ENCODE assay signal across 18 cellular contexts in the genomic region with DNA sequence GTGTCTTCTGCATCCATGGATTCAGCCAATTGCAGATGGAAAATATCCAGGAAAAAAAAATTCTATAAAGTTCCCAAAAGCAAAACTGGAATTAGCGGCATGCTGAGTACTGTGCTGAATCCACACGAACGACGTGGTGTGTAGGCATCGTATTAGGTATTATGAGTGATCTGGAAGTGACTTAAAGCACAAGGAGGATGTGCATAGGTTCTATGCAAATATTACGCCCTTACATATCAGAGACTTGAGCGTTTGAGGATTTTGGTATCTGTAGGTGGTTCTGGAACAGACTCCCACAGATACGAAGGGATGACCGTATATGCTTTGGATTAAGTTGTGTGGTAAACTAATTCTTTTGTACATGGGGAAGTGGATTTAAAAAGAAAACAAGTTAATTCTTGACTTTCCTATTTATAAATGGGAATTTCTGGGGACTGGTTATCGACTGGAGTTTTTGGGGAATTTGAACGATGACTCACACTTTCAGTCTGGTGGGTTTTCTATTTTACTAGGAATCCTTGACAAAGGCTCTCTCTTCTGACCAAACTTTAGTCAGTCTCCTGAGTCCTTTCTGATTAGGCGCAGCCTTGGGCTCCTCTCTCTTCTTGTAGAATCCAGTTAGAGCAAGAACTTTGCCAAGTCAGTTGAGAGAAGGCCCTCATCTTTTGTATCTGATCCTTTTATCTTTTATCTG.
"Had no signal": no experiment of that assay in that cellular context is flagged by ENCODE, and none has a peak within 500 bp of the region (broad histone marks: within the 10 kb centered on the region; RNA-seq: fewer than 3 reads in every experiment).

No MANE protein-coding gene starts in this region.

- H3K36me3 ChIP-seq: cardiac muscle cell, esophagus squamous epithelium, SJSA1, tibial artery, WERI-Rb-1 had no signal

- H3K27me3 Mint-ChIP-seq: activated CD4-positive, alpha-beta T cell treated with anti-CD3 and anti-CD28 coated beads for 36 hours had no signal

- H3K27ac Mint-ChIP-seq: activated CD4-positive, alpha-beta T cell treated with anti-CD3 and anti-CD28 coated beads for 36 hours; activated CD8-positive, alpha-beta memory T cell treated with anti-CD3 and anti-CD28 coated beads, Interleukin-2, amount 10 ng/mL, durations not matched to agents 7 days and 5 days; progenitor cell of endocrine pancreas had no signal

- H3K9me3 ChIP-seq: esophagus squamous epithelium, SJSA1, tibial artery had no signal

- H3K9me3 Mint-ChIP-seq: neural crest cell had no signal

- ATAC-seq: activated CD4-positive, alpha-beta T cell treated with anti-CD3 and anti-CD28 coated beads for 36 hours; activated CD8-positive, alpha-beta memory T cell treated with anti-CD3 and anti-CD28 coated beads, Interleukin-2, amount 10 ng/mL, durations not matched to agents 7 days and 5 days had no signal

- H3K4me1 Mint-ChIP-seq: neural crest cell had no signal

- H3K4me3 ChIP-seq: cardiac muscle cell, esophagus squamous epithelium, lung, SJSA1, tibial artery had no signal

- DNase-seq: activated CD4-positive, alpha-beta T cell treated with anti-CD3 and anti-CD28 coated beads for 36 hours; activated CD4-positive, alpha-beta T cell treated with anti-CD3 and anti-CD28 coated beads, Interleukin-2, amount 50 U/mL, for 48 hours; activated CD8-positive, alpha-beta memory T cell treated with anti-CD3 and anti-CD28 coated beads, Interleukin-2, amount 10 ng/mL, durations not matched to agents 7 days and 5 days; activated naive CD4-positive, alpha-beta T cell treated with anti-CD3 and anti-CD28 coated beads, Interleukin-2, amount 50 U/mL, for 16 hours; dermis blood vessel endothelial cell; effector memory CD4-positive, alpha-beta T cell; esophagus squamous epithelium; hippocampal formation; islet precursor cell; midbrain; SW 1271; tibial artery; WERI-Rb-1 had no signal

- H3K27me3 ChIP-seq: cardiac muscle cell, esophagus squamous epithelium, tibial artery had no signal

- H3K27ac ChIP-seq: cardiac muscle cell, esophagus squamous epithelium, SJSA1, tibial artery, WERI-Rb-1 had no signal

- H3K4me3 Mint-ChIP-seq: activated CD4-positive, alpha-beta T cell treated with anti-CD3 and anti-CD28 coated beads for 36 hours; activated CD8-positive, alpha-beta memory T cell treated with anti-CD3 and anti-CD28 coated beads, Interleukin-2, amount 10 ng/mL, durations not matched to agents 7 days and 5 days; neural crest cell had no signal
